Comparison of ENCODE assay signal across 8 cellular contexts in genomic region chr1:204288061-204288588, GRCh38.
A peak's percentile ranks its signal among the peaks of the same experiment; 100 is the strongest.
DNase-seq lines count a peak whose midpoint lies in the region; ATAC-seq and TF ChIP-seq lines count a peak whose summit lies in the region.

No MANE protein-coding gene starts in this region.

- H3K27me3 ChIP-seq in CD4-positive, alpha-beta T cell (ENCODE audit: control insufficient read depth, insufficient read depth, low read length) = no peaks in the 10 kb centered on the region
- no peaks in the 10 kb centered on the region for H3K27me3 ChIP-seq in lung (ENCODE audit: control insufficient read depth, insufficient read depth)

- POLR2A ChIA-PET in CD4-positive, alpha-beta T cell (lab: Charles Lee) = no interaction called here

- H3K4me1 ChIP-seq in lung (ENCODE audit: control insufficient read depth in 2 of 2, insufficient read depth in 2 of 2, low read length in 2 of 2) = peaks cover 14 to 17% of the 10 kb centered on the region in 2 donors

- H3K27ac Mint-ChIP-seq in CD4-positive, alpha-beta T cell = peak overlapping the region; percentile 85
- H3K27ac Mint-ChIP-seq in activated T-helper 2 cell treated with anti-CD3 and anti-CD28 coated beads, Interferon-gamma antibody, Interleukin-2, Interleukin-4, amounts not matched to agents 10 μg/mL and 5 μg/mL and 100 μg/mL, durations not matched to agents 14 hours and 24 hours and 36 hours = no peak overlapping the region

- ATAC-seq in CD4-positive, alpha-beta T cell (ENCODE audit: poor library complexity) = no peak
- ATAC-seq in lung (ENCODE audit: insufficient read depth, low FRiP score) (no peak), GM21526 (IDR thresholded peaks at IDR 0.05; ENCODE audit: low FRiP score, unreplicated experiment) (no peak)

- 46 to 52% methylated on average over 8 of the region's 8 CpGs for WGBS in lung, 2 donors

- H3K27me3 Mint-ChIP-seq in CD4-positive, alpha-beta T cell = peaks cover 6% of the 10 kb centered on the region
- peaks cover 30% of the 10 kb centered on the region for H3K27me3 Mint-ChIP-seq in activated T-helper 2 cell treated with anti-CD3 and anti-CD28 coated beads, Interferon-gamma antibody, Interleukin-2, Interleukin-4, amounts not matched to agents 10 μg/mL and 5 μg/mL and 100 μg/mL, durations not matched to agents 14 hours and 24 hours and 36 hours (ENCODE audit: low read depth)

- no peak overlapping the region for H3K4me3 ChIP-seq in cardiac fibroblast (replicated peaks in 1 of 2; ENCODE audit: low read depth in 2 of 2, low read length in 2 of 2)
- no peak overlapping the region for H3K4me3 ChIP-seq in lung

- no peak for DNase-seq in CD4-positive, alpha-beta T cell
- DNase-seq in NCI-H1436 (lab: John Stamatoyannopoulos, UW) (peak; percentile 93), cardiac fibroblast (ENCODE audit: low read depth in 2 of 2) (peak; percentile 17 to 52), lung (ENCODE audit: low spot score) (peak; percentile 70), GM19238 (ENCODE audit: insufficient read length, low spot score) (no peak)
- DNase-seq in NK-92 treated with Interleukin-12 subunit alpha and Interleukin-12 subunit beta, amount 100 ng/mL, for 24 hours (lab: John Stamatoyannopoulos, UW) = no peak
- no peak for DNase-seq in activated T-helper 2 cell treated with anti-CD3 and anti-CD28 coated beads, Interferon-gamma antibody, Interleukin-2, Interleukin-4, amounts not matched to agents 10 μg/mL and 5 μg/mL and 100 μg/mL, durations not matched to agents 14 hours and 24 hours and 36 hours (ENCODE audit: low spot score)

- intact Hi-C loops in CD4-positive, alpha-beta T cell (cut with DNase I, micrococcal nuclease) = no loop called here
- intact Hi-C loops in activated T-helper 2 cell treated with anti-CD3 and anti-CD28 coated beads, Interferon-gamma antibody, Interleukin-2, Interleukin-4, amounts not matched to agents 10 μg/mL and 5 μg/mL and 100 μg/mL, durations not matched to agents 14 hours and 24 hours and 36 hours (cut with micrococcal nuclease) = no loop called here

- H3K36me3 ChIP-seq in lung (ENCODE audit: control insufficient read depth in 2 of 2, insufficient read depth in 2 of 2, low read length in 2 of 2) = no peaks in the 10 kb centered on the region

- no peaks in the 10 kb centered on the region for H3K36me3 Mint-ChIP-seq in CD4-positive, alpha-beta T cell (ENCODE audit: low read depth)
- H3K36me3 Mint-ChIP-seq in activated T-helper 2 cell treated with anti-CD3 and anti-CD28 coated beads, Interferon-gamma antibody, Interleukin-2, Interleukin-4, amounts not matched to agents 10 μg/mL and 5 μg/mL and 100 μg/mL, durations not matched to agents 14 hours and 24 hours and 36 hours (ENCODE audit: low read depth) = no peaks in the 10 kb centered on the region

- peaks cover 32% of the 10 kb centered on the region for H3K4me1 Mint-ChIP-seq in CD4-positive, alpha-beta T cell (ENCODE audit: low read depth)
- peaks cover 15% of the 10 kb centered on the region for H3K4me1 Mint-ChIP-seq in activated T-helper 2 cell treated with anti-CD3 and anti-CD28 coated beads, Interferon-gamma antibody, Interleukin-2, Interleukin-4, amounts not matched to agents 10 μg/mL and 5 μg/mL and 100 μg/mL, durations not matched to agents 14 hours and 24 hours and 36 hours (ENCODE audit: low read depth)

- TF ChIP-seq CTCF in CD4-positive, alpha-beta T cell (IDR thresholded peaks at IDR 0.05) = no peak
- TF ChIP-seq CTCF in cardiac fibroblast (IDR thresholded peaks at IDR 0.05; ENCODE audit: low read depth, low read length) (no peak), lung (IDR thresholded peaks at IDR 0.05; ENCODE audit: control extremely low read depth, extremely low read depth) (no peak)

- H3K27ac ChIP-seq in CD4-positive, alpha-beta T cell (ENCODE audit: low read depth, low read length) = no peak overlapping the region
- H3K27ac ChIP-seq in lung (ENCODE audit: low read depth in 1 of 2, low read length in 1 of 2) = peak overlapping the region; percentile 40 to 85

- CTCF ChIA-PET in CD4-positive, alpha-beta T cell (lab: Charles Lee) = no interaction called here

- no peaks in the 10 kb centered on the region for H3K9me3 ChIP-seq in CD4-positive, alpha-beta T cell (ENCODE audit: control insufficient read depth, low read length)
- no peaks in the 10 kb centered on the region for H3K9me3 ChIP-seq in lung (ENCODE audit: control insufficient read depth in 2 of 2, insufficient read depth in 1 of 2, low read length in 1 of 2)

- H3K9me3 Mint-ChIP-seq in CD4-positive, alpha-beta T cell = no peaks in the 10 kb centered on the region
- no peaks in the 10 kb centered on the region for H3K9me3 Mint-ChIP-seq in activated T-helper 2 cell treated with anti-CD3 and anti-CD28 coated beads, Interferon-gamma antibody, Interleukin-2, Interleukin-4, amounts not matched to agents 10 μg/mL and 5 μg/mL and 100 μg/mL, durations not matched to agents 14 hours and 24 hours and 36 hours

- no peak overlapping the region for H3K4me3 Mint-ChIP-seq in CD4-positive, alpha-beta T cell
- H3K4me3 Mint-ChIP-seq in activated T-helper 2 cell treated with anti-CD3 and anti-CD28 coated beads, Interferon-gamma antibody, Interleukin-2, Interleukin-4, amounts not matched to agents 10 μg/mL and 5 μg/mL and 100 μg/mL, durations not matched to agents 14 hours and 24 hours and 36 hours (ENCODE audit: low read depth) = no peak overlapping the region

Comparison
In these comparisons a context has a peak if more than half of its experiments do, and no peak if none do; other contexts are left out.
1. DNase-seq: peak in NCI-H1436 (single experiment), cardiac fibroblast (2 of 2) and lung (single experiment); none in CD4-positive, alpha-beta T cell (0 of 10), NK-92 treated with Interleukin-12 subunit alpha and Interleukin-12 subunit beta, amount 100 ng/mL, for 24 hours (single experiment), GM19238 (single experiment) and activated T-helper 2 cell treated with anti-CD3 and anti-CD28 coated beads, Interferon-gamma antibody, Interleukin-2, Interleukin-4, amounts not matched to agents 10 μg/mL and 5 μg/mL and 100 μg/mL, durations not matched to agents 14 hours and 24 hours and 36 hours (single experiment).